Comparison of ENCODE assay signal across 12 cellular contexts in the genomic region with DNA sequence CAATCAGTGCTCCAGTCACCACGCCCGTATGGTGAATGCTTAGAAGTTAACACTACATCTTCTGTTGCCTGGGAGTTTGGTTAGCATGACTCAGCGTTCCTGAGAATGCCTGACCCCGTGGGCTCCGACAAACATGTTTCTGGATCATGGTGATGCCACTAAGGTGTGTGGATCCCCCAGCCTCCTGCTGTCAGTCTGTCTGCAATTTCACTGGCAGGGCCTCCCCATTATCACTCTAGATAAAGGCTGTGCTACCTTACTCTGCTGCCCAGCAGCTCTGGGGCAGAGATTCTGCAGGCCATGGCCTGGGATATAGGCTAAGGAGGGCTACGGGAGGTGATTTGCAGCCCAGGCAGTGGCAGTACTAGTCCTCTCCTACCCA.
DNase-seq lines count a peak whose midpoint lies in the region; ATAC-seq, FAIRE-seq and TF ChIP-seq lines count a peak whose summit lies in the region.
"Had no signal": no experiment of that assay in that cellular context is flagged by ENCODE, and none has a peak within 500 bp of the region (broad histone marks: within the 10 kb centered on the region; RNA-seq: fewer than 3 reads in every experiment).

No MANE protein-coding gene starts in this region.

- peak overlapping the region; percentile 92 for H3K27ac Mint-ChIP-seq in endothelial cell (ENCODE audit: unreplicated experiment)
- H3K27ac Mint-ChIP-seq: activated naive CD8-positive, alpha-beta T cell treated with anti-CD3 and anti-CD28 coated beads, Interleukin-2, amount 10 ng/mL, durations not matched to agents 7 days and 5 days had no signal

- peaks cover 59% of the 10 kb centered on the region for H3K4me1 Mint-ChIP-seq in endothelial cell (ENCODE audit: unreplicated experiment)
- H3K4me1 Mint-ChIP-seq: activated naive CD8-positive, alpha-beta T cell treated with anti-CD3 and anti-CD28 coated beads, Interleukin-2, amount 10 ng/mL, durations not matched to agents 7 days and 5 days had no signal

- no TSS peak for BruUV-seq in PC-3 (replicated peaks; lab: Mats Ljungman, UMichigan)

- intact Hi-C loops in PC-3 (cut with micrococcal nuclease), result no loop called here

- peak; percentile 80 for ATAC-seq in PC-3
- ATAC-seq in GM21717 (IDR thresholded peaks at IDR 0.05; ENCODE audit: unreplicated experiment), result no peak
- no peak for ATAC-seq in GM21447 (IDR thresholded peaks at IDR 0.05; ENCODE audit: unreplicated experiment)

- peak overlapping the region; percentile 74 for H4K8ac ChIP-seq in mesenchymal stem cell (ENCODE audit: low read length)

- H3K27ac ChIP-seq in BLaER1 treated with 17β-estradiol and CSF1 and Interleukin-3, amounts not matched to agents 10 nM and 100 nM, result peak overlapping the region in 1 of 11 experiments; percentile 18; a peak in 3 of 22 replicates
- H3K27ac ChIP-seq in PC-3 (ENCODE audit: low read length) (peak overlapping the region; percentile 61), mesenchymal stem cell (ENCODE audit: low read length, poor library complexity, severe bottlenecking) (no peak overlapping the region)

- TF ChIP-seq CTCF in PC-3 (conservative IDR thresholded peaks at IDR 0.05; ENCODE audit: low read depth, low read length), result no peak
- no peak for TF ChIP-seq CTCF in endothelial cell (IDR thresholded peaks at IDR 0.05; ENCODE audit: unreplicated experiment)

- H2BK12ac ChIP-seq in mesenchymal stem cell (ENCODE audit: low read length in 2 of 2), result peak overlapping the region; percentile 90 to 99

- peaks cover 4% of the 10 kb centered on the region for H3K36me3 Mint-ChIP-seq in endothelial cell (ENCODE audit: low read depth, unreplicated experiment)
- H3K36me3 Mint-ChIP-seq: activated naive CD8-positive, alpha-beta T cell treated with anti-CD3 and anti-CD28 coated beads, Interleukin-2, amount 10 ng/mL, durations not matched to agents 7 days and 5 days had no signal

- H2AK5ac ChIP-seq in mesenchymal stem cell (ENCODE audit: low read length, severe bottlenecking), result no peak overlapping the region

- 21% methylated on average over 6 of the region's 6 CpGs for WGBS in mesenchymal stem cell

- H4K91ac ChIP-seq in mesenchymal stem cell (ENCODE audit: low read length), result peak overlapping the region; percentile 83

- peak overlapping the region; percentile 88 for H3K4ac ChIP-seq in mesenchymal stem cell (ENCODE audit: low read depth in 1 of 2, low read length in 2 of 2)

- no peaks in the 10 kb centered on the region for H4K20me1 ChIP-seq in BLaER1 treated with 17β-estradiol and CSF1 and Interleukin-3, amounts not matched to agents 10 nM and 100 nM
- H4K20me1 ChIP-seq in PC-3 (ENCODE audit: low read length), result no peaks in the 10 kb centered on the region

- H3K4me2 ChIP-seq in BLaER1 treated with 17β-estradiol and CSF1 and Interleukin-3, amounts not matched to agents 10 nM and 100 nM, result peak overlapping the region in 7 of 11 experiments; percentile 2 to 74 (median 43); a peak in 10 of 22 replicates
- H3K4me2 ChIP-seq in PC-3 (ENCODE audit: low read length), result peak overlapping the region; percentile 36; the same call in 1 of the 2 replicates
- no peak overlapping the region for H3K4me2 ChIP-seq in mesenchymal stem cell (ENCODE audit: low read length, poor library complexity, severe bottlenecking)

- peak overlapping the region; percentile 52 for H2AFZ ChIP-seq in PC-3 (ENCODE audit: low read length)
- H2AFZ ChIP-seq in mesenchymal stem cell (ENCODE audit: low read depth, low read length), result no peak overlapping the region

- peaks cover 36 to 71% (median 57%) of the 10 kb centered on the region in 10 experiments for H3K4me1 ChIP-seq in BLaER1 treated with 17β-estradiol and CSF1 and Interleukin-3, amounts not matched to agents 10 nM and 100 nM
- H3K4me1 ChIP-seq in PC-3 (ENCODE audit: insufficient read depth, low read length), result peaks cover 26% of the 10 kb centered on the region
- H3K4me1 ChIP-seq in mesenchymal stem cell (ENCODE audit: control insufficient read depth, insufficient read depth, low read depth, low read length), result peaks cover 11% of the 10 kb centered on the region

- H3K14ac ChIP-seq in mesenchymal stem cell (ENCODE audit: low read length in 2 of 2), result peak overlapping the region in 1 of 2 experiments; percentile 30

- no peaks in the 10 kb centered on the region for H3F3A ChIP-seq in PC-3 (ENCODE audit: low read length, unreplicated experiment)

- no peak for FAIRE-seq in GM12891 (lab: Jason Lieb, UNC)
- FAIRE-seq: HTR-8/SVneo had no signal

- no peaks in the 10 kb centered on the region for H3K36me3 ChIP-seq in BLaER1 treated with 17β-estradiol and CSF1 and Interleukin-3, amounts not matched to agents 10 nM and 100 nM
- H3K36me3 ChIP-seq in PC-3 (ENCODE audit: low read depth, low read length) (no peaks in the 10 kb centered on the region), mesenchymal stem cell (ENCODE audit: control insufficient read depth in 1 of 2, insufficient read depth in 2 of 2, low read depth in 1 of 2, low read length in 2 of 2) (no peaks in the 10 kb centered on the region)
- H3K36me3 ChIP-seq: tibial nerve had no signal

- no peak overlapping the region for H3K4me3 ChIP-seq in BLaER1 treated with 17β-estradiol and CSF1 and Interleukin-3, amounts not matched to agents 10 nM and 100 nM
- H3K4me3 ChIP-seq in PC-3 (ENCODE audit: low read length), result no peak overlapping the region
- H3K4me3 ChIP-seq in mesenchymal stem cell (ENCODE audit: insufficient read depth in 1 of 2, low read depth in 1 of 2, low read length in 2 of 2), result no peak overlapping the region
- H3K4me3 ChIP-seq: tibial nerve had no signal

- TF ChIP-seq POLR2A in GM12891 (IDR thresholded peaks at IDR 0.05; ENCODE audit: low read depth, low read length), result no peak

- POLR2A ChIA-PET in PC-3 (lab: Charles Lee; ENCODE audit: unreplicated experiment), result no interaction called here

- no peaks in the 10 kb centered on the region for H3K9me3 ChIP-seq in BLaER1 treated with 17β-estradiol and CSF1 and Interleukin-3, amounts not matched to agents 10 nM and 100 nM (replicated peaks in 1 of 11)
- H3K9me3 ChIP-seq in PC-3 (ENCODE audit: low read length) (no peaks in the 10 kb centered on the region), mesenchymal stem cell (ENCODE audit: control insufficient read depth, low read length) (no peaks in the 10 kb centered on the region)
- H3K9me3 ChIP-seq: tibial nerve had no signal

- no peaks in the 10 kb centered on the region for H3K9me3 Mint-ChIP-seq in endothelial cell (ENCODE audit: unreplicated experiment)
- H3K9me3 Mint-ChIP-seq: activated naive CD8-positive, alpha-beta T cell treated with anti-CD3 and anti-CD28 coated beads, Interleukin-2, amount 10 ng/mL, durations not matched to agents 7 days and 5 days had no signal

- H3K9me2 ChIP-seq in PC-3 (replicated peaks; ENCODE audit: low read length), result no peaks in the 10 kb centered on the region

- peak overlapping the region; percentile 90 to 93 for H3K18ac ChIP-seq in mesenchymal stem cell (ENCODE audit: low read depth in 1 of 2, low read length in 2 of 2)

- no peaks in the 10 kb centered on the region for H3K27me3 ChIP-seq in BLaER1 treated with 17β-estradiol and CSF1 and Interleukin-3, amounts not matched to agents 10 nM and 100 nM
- H3K27me3 ChIP-seq in PC-3 (ENCODE audit: low read length), result no peaks in the 10 kb centered on the region
- H3K27me3 ChIP-seq in mesenchymal stem cell (ENCODE audit: control insufficient read depth in 1 of 2, insufficient read depth in 1 of 2, low read length in 2 of 2), result no peaks in the 10 kb centered on the region
- H3K27me3 ChIP-seq: tibial nerve had no signal

- H3K27me3 Mint-ChIP-seq in endothelial cell (ENCODE audit: unreplicated experiment), result peaks cover 8% of the 10 kb centered on the region

- peak overlapping the region; percentile 93 for H2BK120ac ChIP-seq in mesenchymal stem cell (ENCODE audit: low read depth, low read length)

- no peak overlapping the region for H3K23ac ChIP-seq in mesenchymal stem cell (ENCODE audit: low read length in 2 of 2)

- CTCF ChIA-PET in PC-3 (lab: Charles Lee), result no interaction called here

- DNase-seq in PC-3 (peak; percentile 76), endothelial cell (ENCODE audit: low spot score) (no peak), mesenchymal stem cell (peak; percentile 80), GM12891 (ENCODE audit: insufficient read length, low spot score) (no peak)
- DNase-seq in activated CD4-positive, alpha-beta T cell treated with anti-CD3 and anti-CD28 coated beads for 48 hours, result no peak
- DNase-seq: activated CD4-positive, alpha-beta T cell treated with anti-CD3 and anti-CD28 coated beads, Interleukin-2, amount 50 U/mL, for 4 hours; activated naive CD8-positive, alpha-beta T cell treated with anti-CD3 and anti-CD28 coated beads, Interleukin-2, amount 10 ng/mL, durations not matched to agents 7 days and 5 days had no signal

- H3K4me3 Mint-ChIP-seq in endothelial cell (ENCODE audit: unreplicated experiment), result no peak overlapping the region
- H3K4me3 Mint-ChIP-seq: activated naive CD8-positive, alpha-beta T cell treated with anti-CD3 and anti-CD28 coated beads, Interleukin-2, amount 10 ng/mL, durations not matched to agents 7 days and 5 days had no signal

- peak overlapping the region; percentile 73 for H2BK15ac ChIP-seq in mesenchymal stem cell (ENCODE audit: low read depth, poor library complexity, severe bottlenecking)

- H3K9ac ChIP-seq in BLaER1 treated with 17β-estradiol and CSF1 and Interleukin-3, amounts not matched to agents 10 nM and 100 nM, result peak overlapping the region in 1 of 11 experiments; percentile 14; a peak in 1 of 22 replicates
- peak overlapping the region; percentile 31 for H3K9ac ChIP-seq in PC-3 (ENCODE audit: low read length)
- H3K9ac ChIP-seq in mesenchymal stem cell (ENCODE audit: low read length), result no peak overlapping the region

- H3K79me2 ChIP-seq in PC-3 (ENCODE audit: low read length), result no peaks in the 10 kb centered on the region

- no peaks in the 10 kb centered on the region for H3K79me1 ChIP-seq in mesenchymal stem cell (replicated peaks; ENCODE audit: low read length, poor library complexity, severe bottlenecking)

- H2BK5ac ChIP-seq in mesenchymal stem cell (ENCODE audit: low read depth, low read length, poor library complexity, severe bottlenecking), result no peak overlapping the region

TF ChIP-seq in GM12891, 5 proteins besides CTCF, POLR2A, EP300 and RAD21:
- no peak for TF ChIP-seq SPI1 (IDR thresholded peaks at IDR 0.05; ENCODE audit: low read depth, low read length)

Comparison
In these comparisons a context has a peak if more than half of its experiments do, and no peak if none do; other contexts are left out.
1. DNase-seq: peak in PC-3 (single experiment) and mesenchymal stem cell (single experiment); none in endothelial cell (single experiment), GM12891 (single experiment) and activated CD4-positive, alpha-beta T cell treated with anti-CD3 and anti-CD28 coated beads for 48 hours (single experiment).